ENCODE assay signal across 17 cellular contexts in genomic region chr20:32607727-32608663, GRCh38. TPM values are rescaled to one million over a fixed set of nuclear protein-coding genes. Genes with fewer than 3 reads are reported as not detected.
DNase-seq lines count a peak whose midpoint lies in the region; ATAC-seq, FAIRE-seq and TF ChIP-seq lines count a peak whose summit lies in the region.
"Had no signal": no experiment of that assay in that cellular context is flagged by ENCODE, and none has a peak within 500 bp of the region (broad histone marks: within the 10 kb centered on the region; RNA-seq: fewer than 3 reads in every experiment).

No MANE protein-coding gene starts in this region.

- no peaks in the 10 kb centered on the region for H3K36me3 ChIP-seq in CD8-positive, alpha-beta T cell (ENCODE audit: insufficient read depth, low read length)
- H3K36me3 ChIP-seq in bronchial epithelial cell (ENCODE audit: control insufficient read depth, insufficient read depth, low read length), result no peaks in the 10 kb centered on the region
- H3K36me3 ChIP-seq in neural progenitor cell, result no peaks in the 10 kb centered on the region
- no peaks in the 10 kb centered on the region for H3K36me3 ChIP-seq in adrenal gland (replicated peaks in 1 of 2)
- H3K36me3 ChIP-seq: BE2C had no signal

- peak; percentile 32 for FAIRE-seq in bronchial epithelial cell (lab: Jason Lieb, UNC)

- no peak overlapping the region for H3K4me3 ChIP-seq in CD8-positive, alpha-beta T cell (ENCODE audit: low read depth, low read length)
- H3K4me3 ChIP-seq in bronchial epithelial cell (ENCODE audit: low read depth, low read length), result no peak overlapping the region
- no peak overlapping the region for H3K4me3 ChIP-seq in neural progenitor cell
- no peak overlapping the region for H3K4me3 ChIP-seq in adrenal gland

- no peaks in the 10 kb centered on the region for H3K79me2 ChIP-seq in neural progenitor cell (ENCODE audit: low read depth)

- peak; percentile 35 for ATAC-seq in Right ventricle myocardium inferior
- ATAC-seq in CD8-positive, alpha-beta T cell, result no peak
- ATAC-seq in GM21367 (IDR thresholded peaks at IDR 0.05; ENCODE audit: unreplicated experiment), result no peak
- ATAC-seq in HG03280 (IDR thresholded peaks at IDR 0.05; ENCODE audit: unreplicated experiment), result no peak
- ATAC-seq: HCT116 had no signal

- H4K20me1 ChIP-seq in neural progenitor cell (ENCODE audit: low read depth), result no peaks in the 10 kb centered on the region

- no peak for TF ChIP-seq POLR2A in adrenal gland (IDR thresholded peaks at IDR 0.05)

- H3K4me1 Mint-ChIP-seq in CD8-positive, alpha-beta T cell (ENCODE audit: low read depth), result peaks cover 14% of the 10 kb centered on the region
- H3K4me1 Mint-ChIP-seq in neural progenitor cell, result peaks cover 44% of the 10 kb centered on the region

- no peak for TF ChIP-seq CTCF in CD8-positive, alpha-beta T cell (IDR thresholded peaks at IDR 0.05)
- TF ChIP-seq CTCF in bronchial epithelial cell (IDR thresholded peaks at IDR 0.05; ENCODE audit: insufficient read depth, low read length, severe bottlenecking), result no peak
- TF ChIP-seq CTCF in neural progenitor cell (IDR thresholded peaks at IDR 0.05), result no peak
- TF ChIP-seq CTCF in adrenal gland (IDR thresholded peaks at IDR 0.05), result no peak

- H3K27me3 ChIP-seq in CD8-positive, alpha-beta T cell (ENCODE audit: insufficient read depth, low read length), result no peaks in the 10 kb centered on the region
- H3K27me3 ChIP-seq in bronchial epithelial cell (ENCODE audit: control insufficient read depth, insufficient read depth, low read length), result peaks cover 17% of the 10 kb centered on the region
- no peaks in the 10 kb centered on the region for H3K27me3 ChIP-seq in neural progenitor cell
- H3K27me3 ChIP-seq in adrenal gland, result no peaks in the 10 kb centered on the region
- H3K27me3 ChIP-seq: BE2C had no signal

- no peak overlapping the region for H2AFZ ChIP-seq in neural progenitor cell (replicated peaks)

- POLR2A ChIA-PET in CD8-positive, alpha-beta T cell (lab: Charles Lee), result no interaction called here

- no peak overlapping the region for H3K4me2 ChIP-seq in neural progenitor cell

- H3F3A ChIP-seq in neural progenitor cell (ENCODE audit: low read depth), result no peaks in the 10 kb centered on the region

- H3K9me3 ChIP-seq in CD8-positive, alpha-beta T cell (ENCODE audit: low read length), result no peaks in the 10 kb centered on the region
- H3K9me3 ChIP-seq in neural progenitor cell (ENCODE audit: low read depth), result no peaks in the 10 kb centered on the region
- no peaks in the 10 kb centered on the region for H3K9me3 ChIP-seq in adrenal gland (replicated peaks in 1 of 3)
- H3K9me3 ChIP-seq: BE2C had no signal

- H3K27ac Mint-ChIP-seq in CD8-positive, alpha-beta T cell, result peak overlapping the region; percentile 18
- H3K27ac Mint-ChIP-seq in neural progenitor cell, result peak overlapping the region; percentile 76

- H3K9me3 Mint-ChIP-seq in CD8-positive, alpha-beta T cell, result no peaks in the 10 kb centered on the region
- H3K9me3 Mint-ChIP-seq in neural progenitor cell, result no peaks in the 10 kb centered on the region
- H3K9me3 Mint-ChIP-seq: IgD-negative memory B cell had no signal

- H3K4me3 Mint-ChIP-seq in CD8-positive, alpha-beta T cell, result no peak overlapping the region
- no peak overlapping the region for H3K4me3 Mint-ChIP-seq in neural progenitor cell
- H3K4me3 Mint-ChIP-seq: IgD-negative memory B cell had no signal

- 93 to 95% (median 94%) methylated on average over 20 to 22 of the region's 22 CpGs for WGBS in adrenal gland, 4 donors

- H3K9ac ChIP-seq in neural progenitor cell, result no peak overlapping the region

- H3K36me3 Mint-ChIP-seq in CD8-positive, alpha-beta T cell, result no peaks in the 10 kb centered on the region
- no peaks in the 10 kb centered on the region for H3K36me3 Mint-ChIP-seq in neural progenitor cell
- H3K36me3 Mint-ChIP-seq: IgD-negative memory B cell had no signal

- DNase-seq in Right ventricle myocardium inferior (ENCODE audit: missing footprints) (no peak), cardiac septum (ENCODE audit: low spot score) (no peak), bronchial epithelial cell (ENCODE audit: low read depth) (no peak), neural progenitor cell (ENCODE audit: low spot score) (no peak), adrenal gland (no peak)
- no peak for DNase-seq in CD8-positive, alpha-beta T cell
- DNase-seq: BE2C, DMS 273 treated with DMSO at 0.1 percent for 48 hours, EL, NCI-H146, NCI-H2081 treated with DMSO at 0.1 percent for 48 hours, NCI-H226, NCI-H526 treated with DMSO at 0.1 percent for 48 hours had no signal

- intact Hi-C loops in Right ventricle myocardium inferior (cut with DNase I) (no loop called here), cardiac septum (cut with DNase I) (no loop called here), adrenal gland (cut with DNase I) (no loop called here)
- intact Hi-C loops in CD8-positive, alpha-beta T cell (cut with DNase I, micrococcal nuclease), result no loop called here

- H3K27ac ChIP-seq in CD8-positive, alpha-beta T cell (ENCODE audit: low read depth, low read length), result no peak overlapping the region
- H3K27ac ChIP-seq in neural progenitor cell (no peak overlapping the region), adrenal gland (no peak overlapping the region)

- H3K27me3 Mint-ChIP-seq in CD8-positive, alpha-beta T cell (ENCODE audit: low read depth), result no peaks in the 10 kb centered on the region
- peaks cover under 1% of the 10 kb centered on the region for H3K27me3 Mint-ChIP-seq in neural progenitor cell (ENCODE audit: insufficient read depth, low read depth)

- CTCF ChIA-PET in CD8-positive, alpha-beta T cell (lab: Charles Lee), result no interaction called here

- peaks cover 13% of the 10 kb centered on the region for H3K4me1 ChIP-seq in CD8-positive, alpha-beta T cell (ENCODE audit: insufficient read depth, low read length)
- peaks cover 27% of the 10 kb centered on the region for H3K4me1 ChIP-seq in neural progenitor cell
- H3K4me1 ChIP-seq in adrenal gland (replicated peaks in 1 of 2), result no peaks in the 10 kb centered on the region
- H3K4me1 ChIP-seq: BE2C had no signal

RNA-seq across cellular contexts. Expression of gene NOL4L, which starts 22.9 kb away (rescaled TPM):
- 4.3 TPM for total RNA-seq in Right ventricle myocardium inferior
- total RNA-seq in cardiac septum, result 10.4 TPM
- 10 to 100 TPM; 39.1 to 39.7 TPM for total RNA-seq in CD8-positive, alpha-beta T cell
- total RNA-seq in bronchial epithelial cell, result 1.8 and 2.8 TPM in 2 replicates
- 11.9 and 25.6 TPM in 2 replicates for total RNA-seq in neural progenitor cell (ENCODE audit: low replicate concordance)
- 10 to 100 TPM in 7 of 8 donors, 1 to 10 TPM in 1; 9.7 to 30.4 (median 15.7) TPM for total RNA-seq in adrenal gland
- 10 to 100 TPM in 2 of 3 donors, 1 to 10 TPM in 1; 6.4 to 29.8 (median 13.8) TPM for polyA plus RNA-seq in adrenal gland
